Comparison of ENCODE assay signal across 12 cellular contexts in genomic region chr12:120101617-120102016, GRCh38. TPM values are rescaled to one million over a fixed set of nuclear protein-coding genes. Genes with fewer than 3 reads are reported as not detected.
DNase-seq lines count a peak whose midpoint lies in the region; ATAC-seq and TF ChIP-seq lines count a peak whose summit lies in the region.
"Had no signal": no experiment of that assay in that cellular context is flagged by ENCODE, and none has a peak within 500 bp of the region (broad histone marks: within the 10 kb centered on the region; RNA-seq: fewer than 3 reads in every experiment).

No MANE protein-coding gene starts in this region.

- peak overlapping the region; percentile 48 for H3K4me3 Mint-ChIP-seq in activated CD4-positive, alpha-beta T cell treated with anti-CD3 and anti-CD28 coated beads, Interleukin-2, amount 10 ng/mL, durations not matched to agents 24 days and 14 days
- no peak overlapping the region for H3K4me3 Mint-ChIP-seq in WTC11

- H3K4me3 ChIP-seq in left ventricle myocardium inferior (peak overlapping the region; percentile 30), stomach smooth muscle (ENCODE audit: low read length in 2 of 2) (peak overlapping the region in 1 of 2 donors; percentile 1), WERI-Rb-1 (ENCODE audit: low read depth, low read length) (no peak overlapping the region)
- H3K4me3 ChIP-seq: A549, HAP-1 had no signal

- POLR2A ChIA-PET in WTC11 (lab: Charles Lee), result no interaction called here

- CTCF ChIA-PET in WTC11 (lab: Charles Lee), result interaction anchor here (0.8 to 2.0 kb wide), 3 partner anchors 15 to 17 kb away, joined by 3 to 5 read pairs (median 3); partner anchors contain the start of gene RAB35

- peak overlapping the region; percentile 80 for H3K27ac Mint-ChIP-seq in activated CD4-positive, alpha-beta T cell treated with anti-CD3 and anti-CD28 coated beads, Interleukin-2, amount 10 ng/mL, durations not matched to agents 24 days and 14 days
- H3K27ac Mint-ChIP-seq in WTC11, result peak overlapping the region; percentile 72

- H3K9ac ChIP-seq in stomach smooth muscle (ENCODE audit: low read length in 2 of 2), result peak overlapping the region in 1 of 2 donors; percentile 15

- peak overlapping the region; percentile 73 for H3K27ac ChIP-seq in left ventricle myocardium inferior (replicated peaks)
- H3K27ac ChIP-seq in stomach smooth muscle (ENCODE audit: low read length), result peak overlapping the region; percentile 49
- H3K27ac ChIP-seq in WERI-Rb-1, result no peak overlapping the region
- H3K27ac ChIP-seq: A549 had no signal

- H3K36me3 ChIP-seq in left ventricle myocardium inferior (peaks cover 66% of the 10 kb centered on the region), stomach smooth muscle (ENCODE audit: control insufficient read depth in 2 of 2, insufficient read depth in 2 of 2, low read length in 2 of 2) (peaks cover 29 to 34% of the 10 kb centered on the region in 2 donors), WERI-Rb-1 (peaks cover 62% of the 10 kb centered on the region)

- no peaks in the 10 kb centered on the region for H3K9me3 Mint-ChIP-seq in activated CD4-positive, alpha-beta T cell treated with anti-CD3 and anti-CD28 coated beads, Interleukin-2, amount 10 ng/mL, durations not matched to agents 24 days and 14 days
- H3K9me3 Mint-ChIP-seq in WTC11, result no peaks in the 10 kb centered on the region

- H3K27me3 ChIP-seq in left ventricle myocardium inferior (ENCODE audit: low read depth) (no peaks in the 10 kb centered on the region), stomach smooth muscle (ENCODE audit: control insufficient read depth in 1 of 2, insufficient read depth in 2 of 2, low read length in 2 of 2) (no peaks in the 10 kb centered on the region), WERI-Rb-1 (ENCODE audit: insufficient read depth, low read depth, severe bottlenecking) (no peaks in the 10 kb centered on the region)
- H3K27me3 ChIP-seq: neutrophil had no signal

- H3K27me3 Mint-ChIP-seq in activated CD4-positive, alpha-beta T cell treated with anti-CD3 and anti-CD28 coated beads, Interleukin-2, amount 10 ng/mL, durations not matched to agents 24 days and 14 days, result no peaks in the 10 kb centered on the region
- no peaks in the 10 kb centered on the region for H3K27me3 Mint-ChIP-seq in WTC11 (ENCODE audit: low read depth)

- H3K36me3 Mint-ChIP-seq in activated CD4-positive, alpha-beta T cell treated with anti-CD3 and anti-CD28 coated beads, Interleukin-2, amount 10 ng/mL, durations not matched to agents 24 days and 14 days (ENCODE audit: low read depth), result peaks cover 45% of the 10 kb centered on the region
- peaks cover 26% of the 10 kb centered on the region for H3K36me3 Mint-ChIP-seq in WTC11

- H3K9me3 ChIP-seq in left ventricle myocardium inferior (replicated peaks) (no peaks in the 10 kb centered on the region), stomach smooth muscle (ENCODE audit: control insufficient read depth in 2 of 2, low read length in 2 of 2) (no peaks in the 10 kb centered on the region), WERI-Rb-1 (ENCODE audit: severe bottlenecking) (no peaks in the 10 kb centered on the region)
- H3K9me3 ChIP-seq: A549, HAP-1, neutrophil had no signal

- H3K4me1 Mint-ChIP-seq in activated CD4-positive, alpha-beta T cell treated with anti-CD3 and anti-CD28 coated beads, Interleukin-2, amount 10 ng/mL, durations not matched to agents 24 days and 14 days, result peaks cover 18% of the 10 kb centered on the region
- H3K4me1 Mint-ChIP-seq in WTC11, result peaks cover 19% of the 10 kb centered on the region

- ATAC-seq in WTC11, result no peak
- ATAC-seq in HG03378 (IDR thresholded peaks at IDR 0.05; ENCODE audit: unreplicated experiment), result no peak
- ATAC-seq: A549 had no signal

- H3K4me1 ChIP-seq in left ventricle myocardium inferior (peaks cover 47% of the 10 kb centered on the region), stomach smooth muscle (ENCODE audit: control insufficient read depth, insufficient read depth, low read length) (peaks cover 21% of the 10 kb centered on the region)
- H3K4me1 ChIP-seq: HAP-1 had no signal

- TF ChIP-seq CTCF in WTC11 (IDR thresholded peaks at IDR 0.05) (no peak), left ventricle myocardium inferior (IDR thresholded peaks at IDR 0.05; ENCODE audit: borderline replicate concordance) (no peak), WERI-Rb-1 (IDR thresholded peaks at IDR 0.05; ENCODE audit: low read depth, low read length) (no peak)

- no peak for DNase-seq in activated CD4-positive, alpha-beta T cell treated with anti-CD3 and anti-CD28 coated beads, Interleukin-2, amount 10 ng/mL, durations not matched to agents 24 days and 14 days
- no peak for DNase-seq in activated CD4-positive, alpha-beta T cell treated with anti-CD3 and anti-CD28 coated beads, Interleukin-2, amount 50 U/mL, for 1 hour
- DNase-seq in WTC11 (ENCODE audit: low spot score) (no peak), left ventricle myocardium inferior (no peak), RKO (ENCODE audit: low spot score) (no peak), WERI-Rb-1 (no peak)
- DNase-seq: activated effector memory CD4-positive, alpha-beta T cell treated with Interleukin-2 at 50 U/mL for 16 hours had no signal

- intact Hi-C loops in activated CD4-positive, alpha-beta T cell treated with anti-CD3 and anti-CD28 coated beads, Interleukin-2, amount 10 ng/mL, durations not matched to agents 24 days and 14 days (cut with micrococcal nuclease), result no loop called here
- intact Hi-C loops in left ventricle myocardium inferior (cut with micrococcal nuclease), result no loop called here

TF ChIP-seq in WTC11, 78 proteins besides CTCF, POLR2A, EP300 and RAD21 (continues in another document):
- TF ChIP-seq ZNF671 (CRISPR knock-in tag; IDR thresholded peaks at IDR 0.05) (no peak), E2F1 (CRISPR knock-in tag; IDR thresholded peaks at IDR 0.05) (no peak), TCF7 (CRISPR knock-in tag; IDR thresholded peaks at IDR 0.05; ENCODE audit: low read depth) (no peak), ZNF532 (CRISPR knock-in tag; IDR thresholded peaks at IDR 0.05; ENCODE audit: borderline replicate concordance) (no peak), FOXJ3 (CRISPR knock-in tag; IDR thresholded peaks at IDR 0.05; ENCODE audit: borderline replicate concordance) (no peak), ZNF263 (CRISPR knock-in tag; IDR thresholded peaks at IDR 0.05; ENCODE audit: low read depth) (no peak), GTF2I (CRISPR knock-in tag; conservative IDR thresholded peaks at IDR 0.05) (no peak), E2F5 (CRISPR knock-in tag; IDR thresholded peaks at IDR 0.05) (no peak), MXD4 (CRISPR knock-in tag; IDR thresholded peaks at IDR 0.05; ENCODE audit: borderline replicate concordance) (no peak)

RNA-seq across cellular contexts. Expression of gene RAB35, which starts 14.9 kb away (rescaled TPM):
- 82.0 and 83.3 TPM in 2 replicates for total RNA-seq in activated CD4-positive, alpha-beta T cell treated with anti-CD3 and anti-CD28 coated beads, Interleukin-2, amount 10 ng/mL, durations not matched to agents 24 days and 14 days
- 44.2 to 47.6 TPM (median 44.5 TPM) in 3 replicates for total RNA-seq in WTC11 (2021)
- 21.9 TPM for total RNA-seq in left ventricle myocardium inferior
